In genomic region chr5:7876867-7877266, GRCh38 we compare ENCODE assay signal across 10 cellular contexts. TPM values are rescaled to one million over a fixed set of nuclear protein-coding genes. Genes with fewer than 3 reads are reported as not detected.
DNase-seq lines count a peak whose midpoint lies in the region; ATAC-seq and TF ChIP-seq lines count a peak whose summit lies in the region.
"Had no signal": no experiment of that assay in that cellular context is flagged by ENCODE, and none has a peak within 500 bp of the region (broad histone marks: within the 10 kb centered on the region; RNA-seq: fewer than 3 reads in every experiment).

No MANE protein-coding gene starts in this region.

- peaks cover 48% of the 10 kb centered on the region for H3K36me3 ChIP-seq in CD8-positive, alpha-beta memory T cell (ENCODE audit: insufficient read depth, low read length)

- H3K27ac Mint-ChIP-seq in CD8-positive, alpha-beta memory T cell = peak overlapping the region in 5 of 8 donors; percentile 11 to 65 (median 13)

- no peaks in the 10 kb centered on the region for H3K27me3 Mint-ChIP-seq in CD8-positive, alpha-beta memory T cell

- no peak overlapping the region for H3K4me3 Mint-ChIP-seq in CD8-positive, alpha-beta memory T cell

- H3K4me1 ChIP-seq in CD8-positive, alpha-beta memory T cell (ENCODE audit: insufficient read depth, low read length) = peaks cover 25% of the 10 kb centered on the region

- H3K9me3 ChIP-seq in CD8-positive, alpha-beta memory T cell (ENCODE audit: low read length) = no peaks in the 10 kb centered on the region

- H3K4me1 Mint-ChIP-seq in CD8-positive, alpha-beta memory T cell = peaks cover 66 to 95% (median 88%) of the 10 kb centered on the region in 3 donors

- no peak overlapping the region for H3K4me3 ChIP-seq in CD8-positive, alpha-beta memory T cell (ENCODE audit: low read length)
- no peak overlapping the region for H3K4me3 ChIP-seq in dorsolateral prefrontal cortex

- no peaks in the 10 kb centered on the region for H3K27me3 ChIP-seq in CD8-positive, alpha-beta memory T cell (ENCODE audit: insufficient read depth, low read length, poor library complexity, severe bottlenecking)
- no peaks in the 10 kb centered on the region for H3K27me3 ChIP-seq in dorsolateral prefrontal cortex

- no peak for DNase-seq in CD8-positive, alpha-beta memory T cell
- DNase-seq in dorsolateral prefrontal cortex = no peak
- DNase-seq in iPS-NIHi7 (ENCODE audit: extremely low spot score) = no peak
- no peak for DNase-seq in left lobe of liver (ENCODE audit: low spot score)
- no peak for DNase-seq in omental fat pad (ENCODE audit: low spot score)
- DNase-seq in NCI-H1092 treated with DMSO at 0.1 percent for 48 hours (lab: John Stamatoyannopoulos, UW) = no peak
- DNase-seq: left colon, NCI-H2029 had no signal

- peaks cover 8 to 75% (median 39%) of the 10 kb centered on the region in 3 donors for H3K36me3 Mint-ChIP-seq in CD8-positive, alpha-beta memory T cell

- POLR2A ChIA-PET in CD8-positive, alpha-beta memory T cell (lab: Charles Lee) = interaction anchor here (0.6 kb wide), 1 partner anchor 20 kb away, joined by 3 read pairs; no protein-coding TSS in a partner anchor

- no peak overlapping the region for H3K27ac ChIP-seq in CD8-positive, alpha-beta memory T cell (ENCODE audit: low read depth, low read length)
- H3K27ac ChIP-seq in dorsolateral prefrontal cortex = peak overlapping the region in 32 of 59 donors; percentile 2 to 99 (median 86)

- ATAC-seq in GM21367 (IDR thresholded peaks at IDR 0.05; ENCODE audit: unreplicated experiment) (peak; percentile 31), HG03521 (IDR thresholded peaks at IDR 0.05; ENCODE audit: unreplicated experiment) (peak; percentile 60), left lobe of liver (no peak), omental fat pad (ENCODE audit: low FRiP score) (no peak)
- ATAC-seq: left colon had no signal

- CTCF ChIA-PET in CD8-positive, alpha-beta memory T cell (lab: Charles Lee) = interaction anchor here (1.3 kb wide), 1 partner anchor 8 kb away, joined by 3 read pairs; no protein-coding TSS in a partner anchor

- intact Hi-C loops in dorsolateral prefrontal cortex (cut with DNase I) = no loop called here

- no peaks in the 10 kb centered on the region for H3K9me3 Mint-ChIP-seq in CD8-positive, alpha-beta memory T cell

- TF ChIP-seq CTCF in dorsolateral prefrontal cortex (IDR thresholded peaks at IDR 0.05 in 54 of 56, conservative IDR thresholded peaks at IDR 0.05 in 2 of 56; ENCODE audit: low read depth in 1 of 56, partially characterized antibody in 56 of 56) (no peak), omental fat pad (IDR thresholded peaks at IDR 0.05) (no peak)

RNA-seq across cellular contexts. Expression of gene MTRR, which starts 7.9 kb away (rescaled TPM):
- total RNA-seq in CD8-positive, alpha-beta memory T cell = 10 to 100 TPM; 45.5 to 50.5 TPM
- polyA plus RNA-seq in CD8-positive, alpha-beta memory T cell = 36.8 TPM
- total RNA-seq in dorsolateral prefrontal cortex = 100 to 1,000 TPM in 1 of 120 experiments, 10 to 100 TPM in 119; 42.8 to 132 (median 64.0) TPM
- 29.1 TPM for total RNA-seq in left lobe of liver
- 10 to 100 TPM; 35.6 to 83.3 (median 43.0) TPM for total RNA-seq in omental fat pad

RNA-seq across cellular contexts. Expression of gene FASTKD3, which starts 8.0 kb away (rescaled TPM):
- 10 to 100 TPM; 20.4 to 21.3 TPM for total RNA-seq in CD8-positive, alpha-beta memory T cell
- 12.3 TPM for polyA plus RNA-seq in CD8-positive, alpha-beta memory T cell
- total RNA-seq in dorsolateral prefrontal cortex (10 to 100 TPM in 65 of 120 experiments, 1 to 10 TPM in 55; 4.4 to 16.7 (median 10.2) TPM), left lobe of liver (3.7 TPM), omental fat pad (10 to 100 TPM in 2 of 4 donors, 1 to 10 TPM in 2; 4.5 to 17.8 (median 10.3) TPM)

RNA-seq across cellular contexts. Expression of gene CFAP90, which starts 25.9 kb away (rescaled TPM):
- total RNA-seq in CD8-positive, alpha-beta memory T cell = not detected
- not detected for polyA plus RNA-seq in CD8-positive, alpha-beta memory T cell
- 10 to 100 TPM in 10 of 120 experiments, 1 to 10 TPM in 110; 2.5 to 20.4 (median 6.8) TPM for total RNA-seq in dorsolateral prefrontal cortex
- total RNA-seq in left lobe of liver = 0.48 TPM
- under 1 TPM in 1 of 4 donors, not detected in 3; 0.88 TPM for total RNA-seq in omental fat pad
- total RNA-seq: left colon had no signal

Comparison
In these comparisons a context has a peak if more than half of its experiments do, and no peak if none do; other contexts are left out.
1. ATAC-seq: peak in GM21367 (single experiment) and HG03521 (single experiment); none in left lobe of liver (single experiment) and omental fat pad (single experiment).